ENCODE assay signal across 11 cellular contexts in genomic region chr1:154453577-154454352, GRCh38. TPM values are rescaled to one million over a fixed set of nuclear protein-coding genes. Genes with fewer than 3 reads are reported as not detected.
DNase-seq lines count a peak whose midpoint lies in the region; ATAC-seq, FAIRE-seq and TF ChIP-seq lines count a peak whose summit lies in the region.
"Had no signal": no experiment of that assay in that cellular context is flagged by ENCODE, and none has a peak within 500 bp of the region (broad histone marks: within the 10 kb centered on the region; RNA-seq: fewer than 3 reads in every experiment).

No MANE protein-coding gene starts in this region.

- H3K4me1 ChIP-seq in H1 (replicated peaks in 1 of 4; ENCODE audit: control insufficient read depth in 3 of 4, insufficient read depth in 4 of 4, low read length in 3 of 4) (no peaks in the 10 kb centered on the region), neuronal stem cell (ENCODE audit: control insufficient read depth in 2 of 2, insufficient read depth in 1 of 2, low read depth in 1 of 2, low read length in 2 of 2) (peaks cover 0 to 4% of the 10 kb centered on the region in 2 donors)

- CTCF ChIA-PET in H1 (lab: Charles Lee; ENCODE audit: partially characterized antibody), result interaction anchor here (0.7 to 1.6 kb wide), 8 partner anchors 10 to 148 kb away, joined by 3 to 5 read pairs (median 4); no protein-coding TSS in a partner anchor

- H2AFZ ChIP-seq in H1 (ENCODE audit: low read length) (0 out of 2 replicates have a peak overlapping the region, but pooled peaks have one; percentile 10), neuronal stem cell (ENCODE audit: low read length) (peak overlapping the region; percentile 25)

- no peaks in the 10 kb centered on the region for H3K9me3 Mint-ChIP-seq in nephron progenitor cell

- H4K8ac ChIP-seq in H1 (ENCODE audit: extremely low read depth, insufficient read depth, low read length), result no peak overlapping the region
- no peak overlapping the region for H4K8ac ChIP-seq in neuronal stem cell (ENCODE audit: low read depth, low read length)

- no peak overlapping the region for H3K23ac ChIP-seq in H1 (ENCODE audit: insufficient read length)
- H3K23ac ChIP-seq in neuronal stem cell (ENCODE audit: low read depth, low read length, poor library complexity), result no peak overlapping the region

- H3K9me3 ChIP-seq in H1 (ENCODE audit: insufficient read depth in 2 of 2, low read depth in 1 of 2, low read length in 1 of 2), result no peaks in the 10 kb centered on the region
- H3K9me3 ChIP-seq in neuronal stem cell (replicated peaks in 1 of 2; ENCODE audit: control insufficient read depth in 2 of 2, insufficient read depth in 1 of 2, low read depth in 1 of 2, low read length in 2 of 2), result peaks cover 0 to 4% of the 10 kb centered on the region in 2 donors

- DNase-seq in Daoy (ENCODE audit: low read depth), result peak; percentile 66
- DNase-seq in NB4 (ENCODE audit: low read depth), result peak; percentile 73
- DNase-seq in H1 (ENCODE audit: low read depth in 1 of 2, low spot score in 2 of 2), result no peak
- no peak for DNase-seq in neuronal stem cell (ENCODE audit: low spot score)
- DNase-seq in nephron progenitor cell, result no peak
- no peak for DNase-seq in HK-2 (ENCODE audit: unreplicated experiment)
- DNase-seq: mesendoderm, NCI-H146, WERI-Rb-1 had no signal

- H3K4me3 Mint-ChIP-seq in nephron progenitor cell, result no peak overlapping the region

- H3K14ac ChIP-seq in H1 (ENCODE audit: insufficient read length) (no peak overlapping the region), neuronal stem cell (ENCODE audit: low read length) (no peak overlapping the region)

- no peaks in the 10 kb centered on the region for H3K79me2 ChIP-seq in H1 (ENCODE audit: control insufficient read depth in 1 of 2, insufficient read depth in 2 of 2, low read length in 2 of 2)

- no peak overlapping the region for H4K91ac ChIP-seq in H1 (replicated peaks; ENCODE audit: insufficient read length, low read length)
- no peak overlapping the region for H4K91ac ChIP-seq in neuronal stem cell (ENCODE audit: low read depth, low read length, poor library complexity)

- POLR2A ChIA-PET in H1 (lab: Charles Lee; ENCODE audit: partially characterized antibody), result no interaction called here

- H3K79me1 ChIP-seq in H1 (ENCODE audit: low read depth, low read length), result no peaks in the 10 kb centered on the region
- no peaks in the 10 kb centered on the region for H3K79me1 ChIP-seq in neuronal stem cell (ENCODE audit: low read depth, low read length)

- peaks cover 12% of the 10 kb centered on the region for H3K4me1 Mint-ChIP-seq in nephron progenitor cell

- H2BK15ac ChIP-seq in H1 (ENCODE audit: low read length), result no peak overlapping the region
- H2BK15ac ChIP-seq in neuronal stem cell (ENCODE audit: low read length), result no peak overlapping the region

- H4K20me1 ChIP-seq in H1 (replicated peaks in 1 of 2; ENCODE audit: control insufficient read depth in 1 of 2, insufficient read depth in 2 of 2, low read length in 2 of 2), result no peaks in the 10 kb centered on the region

- H2BK120ac ChIP-seq in H1 (replicated peaks; ENCODE audit: low read depth, low read length), result no peak overlapping the region
- H2BK120ac ChIP-seq in neuronal stem cell (ENCODE audit: low read depth, low read length), result no peak overlapping the region

- no peak overlapping the region for H2BK20ac ChIP-seq in H1 (ENCODE audit: low read length)

- no peaks in the 10 kb centered on the region for H3K36me3 Mint-ChIP-seq in nephron progenitor cell (ENCODE audit: low read depth)

- no peak for FAIRE-seq in H1 (lab: Jason Lieb, UNC)

- no peak for TF ChIP-seq POLR2A in NB4 (IDR thresholded peaks at IDR 0.05; ENCODE audit: extremely low read depth, insufficient read length)
- no peak for TF ChIP-seq POLR2A in H1 (IDR thresholded peaks at IDR 0.05; ENCODE audit: control extremely low read depth in 1 of 2, low read depth in 2 of 2, low read length in 2 of 2)

- H3K23me2 ChIP-seq in H1 (ENCODE audit: low read depth, low read length), result no peaks in the 10 kb centered on the region

- peaks cover 19% of the 10 kb centered on the region for H3K27me3 Mint-ChIP-seq in nephron progenitor cell (ENCODE audit: low read depth, poor library complexity)

- H4K5ac ChIP-seq in H1 (ENCODE audit: insufficient read length, low read depth, low read length), result no peak overlapping the region

- no peak overlapping the region for H2AK5ac ChIP-seq in H1 (ENCODE audit: low read depth, low read length)
- H2AK5ac ChIP-seq in neuronal stem cell (ENCODE audit: low read depth, low read length), result no peak overlapping the region

- no peak overlapping the region for H3K4me2 ChIP-seq in H1 (ENCODE audit: insufficient read depth in 1 of 2, low read depth in 2 of 2, low read length in 2 of 2)
- H3K4me2 ChIP-seq in neuronal stem cell (ENCODE audit: insufficient read depth, low read length, poor library complexity, severe bottlenecking), result no peak overlapping the region

- no peak overlapping the region for H3K56ac ChIP-seq in H1 (replicated peaks; ENCODE audit: insufficient read length, low read depth, low read length)

- ATAC-seq in GM19395 (IDR thresholded peaks at IDR 0.05; ENCODE audit: unreplicated experiment) (no peak), HG03039 (IDR thresholded peaks at IDR 0.05; ENCODE audit: unreplicated experiment) (no peak)

- H3K27ac Mint-ChIP-seq in nephron progenitor cell, result no peak overlapping the region

- H3K18ac ChIP-seq in H1 (ENCODE audit: extremely low read depth, low read length) (no peak overlapping the region), neuronal stem cell (ENCODE audit: low read length) (no peak overlapping the region)

- H2BK5ac ChIP-seq in H1 (ENCODE audit: low read depth, low read length) (no peak overlapping the region), neuronal stem cell (ENCODE audit: low read length) (no peak overlapping the region)

- H3K27me3 ChIP-seq in H1 (replicated peaks in 1 of 4; ENCODE audit: control insufficient read depth in 3 of 4, extremely low read depth in 1 of 4, insufficient read depth in 3 of 4, low read length in 3 of 4) (peaks cover 0 to 1% (median 0%) of the 10 kb centered on the region in 4 experiments; a peak in 1 of 7 replicates), neuronal stem cell (ENCODE audit: control insufficient read depth in 3 of 3, insufficient read depth in 3 of 3, low read depth in 1 of 3, low read length in 3 of 3) (no peaks in the 10 kb centered on the region)

- H3K9ac ChIP-seq in H1 (replicated peaks in 1 of 4; ENCODE audit: extremely low read depth in 1 of 4, low read depth in 3 of 4, low read length in 3 of 4) (no peak overlapping the region), neuronal stem cell (ENCODE audit: low read depth, low read length, poor library complexity) (no peak overlapping the region)

- WGBS in H1 (ENCODE audit: extremely low coverage in 1 of 2, insufficient coverage in 1 of 2, insufficient read length in 1 of 2, insufficient replicate concordance in 2 of 2, low coverage in 1 of 2, low lambda C conversion rate in 2 of 2, missing lambda C conversion rate in 1 of 2), 2 experiments, result 87% methylated on average over 5 of the region's 5 CpGs; no CpG with 5 or more reads in 1 of the 2 experiments
- no CpG with 5 or more reads among the region's 5 CpGs for WGBS in neuronal stem cell (ENCODE audit: extremely low coverage in 2 of 2, insufficient read length in 2 of 2, insufficient replicate concordance in 1 of 2), 2 donors

- H2BK12ac ChIP-seq in H1 (ENCODE audit: low read depth, low read length) (no peak overlapping the region), neuronal stem cell (ENCODE audit: low read length) (no peak overlapping the region)

- H3K36me3 ChIP-seq in H1 (ENCODE audit: control insufficient read depth in 2 of 4, insufficient read depth in 4 of 4, low read length in 3 of 4) (no peaks in the 10 kb centered on the region), neuronal stem cell (replicated peaks in 1 of 2; ENCODE audit: control insufficient read depth in 2 of 2, insufficient read depth in 2 of 2, low read length in 2 of 2) (no peaks in the 10 kb centered on the region)
- H3K36me3 ChIP-seq: WERI-Rb-1 had no signal

- no peak overlapping the region for H3K4ac ChIP-seq in H1 (replicated peaks; ENCODE audit: insufficient read length, low read depth, low read length)
- H3K4ac ChIP-seq in neuronal stem cell (ENCODE audit: low read length), result no peak overlapping the region

- no peak overlapping the region for H3K27ac ChIP-seq in H1 (ENCODE audit: low read depth, low read length)
- H3K27ac ChIP-seq in neuronal stem cell (replicated peaks; ENCODE audit: low read length), result no peak overlapping the region
- H3K27ac ChIP-seq: WERI-Rb-1 had no signal

- no peak for TF ChIP-seq CTCF in NB4 (IDR thresholded peaks at IDR 0.05; ENCODE audit: low read depth, low read length)
- TF ChIP-seq CTCF in H1 (IDR thresholded peaks at IDR 0.05; ENCODE audit: control extremely low read depth in 1 of 3, insufficient read depth in 1 of 3, low read depth in 1 of 3, low read length in 3 of 3), result no peak
- no peak for TF ChIP-seq CTCF in nephron progenitor cell (IDR thresholded peaks at IDR 0.05)

- no peak for TF ChIP-seq EP300 in H1 (IDR thresholded peaks at IDR 0.05; ENCODE audit: borderline replicate concordance in 1 of 2, low read depth in 2 of 2, low read length in 2 of 2)

- H3K4me3 ChIP-seq in NB4 (ENCODE audit: low read depth, low read length) (no peak overlapping the region), H1 (ENCODE audit: extremely low read depth in 1 of 4, insufficient read depth in 2 of 4, low read depth in 3 of 4, low read length in 4 of 4) (no peak overlapping the region), neuronal stem cell (ENCODE audit: low read length in 2 of 2) (no peak overlapping the region)

- no peak for TF ChIP-seq RAD21 in H1 (IDR thresholded peaks at IDR 0.05 in 1 of 2, conservative IDR thresholded peaks at IDR 0.05 in 1 of 2; ENCODE audit: low read depth in 2 of 2, low read length in 2 of 2)

RNA-seq across cellular contexts. Expression of gene TDRD10, which starts 48.3 kb away (rescaled TPM):
- total RNA-seq in Daoy (2014; rRNA removed; shearing (Covaris generic)), result not detected in 2 replicates
- total RNA-seq in H1 (2021; fragmentation: NEBNext Ultra II Directional; extraction: Animal tissue kit (Norgen Biotek cat#: 25700)), result 0.15 TPM in 1 of 2 replicates, not detected in the other
- 0.27 and 0.30 TPM in 2 replicates for polyA plus RNA-seq in H1 (2011; rRNA removed)
- 0.25 TPM for polyA plus RNA-seq in H1 (2011; cell fraction: cytosol; rRNA removed)
- 0.67 TPM for polyA plus RNA-seq in H1 (2011; cell fraction: nucleus; rRNA removed)
- polyA plus RNA-seq in H1 (2012, experiment 1 of 2), result 0.13 to 0.41 TPM (median 0.41 TPM) in 3 of 4 replicates, not detected in the other
- polyA plus RNA-seq in H1 (2012, experiment 2 of 2), result 0.08 TPM
- 0.08 TPM for polyA plus RNA-seq in H1 (2013, experiment 1 of 2)
- polyA plus RNA-seq in H1 (2013, experiment 2 of 2), result 0.26 TPM
- 0.17 TPM in 1 of 2 replicates, not detected in the other for polyA minus RNA-seq in H1 (2011; rRNA and poly(A)+ RNA removed)
- polyA minus RNA-seq in H1 (2011; cell fraction: cytosol; rRNA and poly(A)+ RNA removed), result not detected
- not detected for polyA minus RNA-seq in H1 (2011; cell fraction: nucleus; rRNA and poly(A)+ RNA removed)
- not detected for polyA plus RNA-seq in neuronal stem cell (2013, experiment 1 of 2)
- not detected for polyA plus RNA-seq in neuronal stem cell (2013, experiment 2 of 2)

RNA-seq across cellular contexts. Expression of gene SHE, which starts 48.4 kb away (rescaled TPM):
- 0.06 and 0.11 TPM in 2 replicates for total RNA-seq in Daoy (2014; rRNA removed; shearing (Covaris generic))
- total RNA-seq in H1 (2021; fragmentation: NEBNext Ultra II Directional; extraction: Animal tissue kit (Norgen Biotek cat#: 25700)), result 0.29 and 0.45 TPM in 2 replicates
- 0.28 and 0.44 TPM in 2 replicates for polyA plus RNA-seq in H1 (2011; rRNA removed)
- polyA plus RNA-seq in H1 (2011; cell fraction: cytosol; rRNA removed), result 0.35 TPM
- polyA plus RNA-seq in H1 (2011; cell fraction: nucleus; rRNA removed), result 0.34 TPM
- 0.27 to 0.52 TPM (median 0.35 TPM) in 4 replicates for polyA plus RNA-seq in H1 (2012, experiment 1 of 2)
- polyA plus RNA-seq in H1 (2012, experiment 2 of 2), result 0.22 TPM
- polyA plus RNA-seq in H1 (2013, experiment 1 of 2), result 0.39 TPM
- polyA plus RNA-seq in H1 (2013, experiment 2 of 2), result 0.40 TPM
- polyA minus RNA-seq in H1 (2011; rRNA and poly(A)+ RNA removed), result 0.35 and 0.37 TPM in 2 replicates
- 0.15 TPM for polyA minus RNA-seq in H1 (2011; cell fraction: cytosol; rRNA and poly(A)+ RNA removed)
- polyA minus RNA-seq in H1 (2011; cell fraction: nucleus; rRNA and poly(A)+ RNA removed), result 0.40 TPM
- 0.10 TPM for polyA plus RNA-seq in neuronal stem cell (2013, experiment 1 of 2)
- polyA plus RNA-seq in neuronal stem cell (2013, experiment 2 of 2), result 0.03 TPM

RNA-seq across cellular contexts. Expression of gene IL6R, which starts 48.6 kb away (rescaled TPM):
- 0.80 and 6.4 TPM in 2 replicates for total RNA-seq in Daoy (2014; rRNA removed; shearing (Covaris generic))
- total RNA-seq in H1 (2021; fragmentation: NEBNext Ultra II Directional; extraction: Animal tissue kit (Norgen Biotek cat#: 25700)), result 2.6 and 3.0 TPM in 2 replicates
- 2.3 and 3.3 TPM in 2 replicates for polyA plus RNA-seq in H1 (2011; rRNA removed)
- polyA plus RNA-seq in H1 (2011; cell fraction: cytosol; rRNA removed), result 2.9 TPM
- 4.2 TPM for polyA plus RNA-seq in H1 (2011; cell fraction: nucleus; rRNA removed)
- polyA plus RNA-seq in H1 (2012, experiment 1 of 2), result 0.92 to 2.0 TPM (median 1.8 TPM) in 4 replicates
- 0.37 TPM for polyA plus RNA-seq in H1 (2012, experiment 2 of 2)
- 4.6 TPM for polyA plus RNA-seq in H1 (2013, experiment 1 of 2)
- polyA plus RNA-seq in H1 (2013, experiment 2 of 2), result 5.9 TPM
- 3.5 and 3.8 TPM in 2 replicates for polyA minus RNA-seq in H1 (2011; rRNA and poly(A)+ RNA removed)
- polyA minus RNA-seq in H1 (2011; cell fraction: cytosol; rRNA and poly(A)+ RNA removed), result 1.3 TPM
- polyA minus RNA-seq in H1 (2011; cell fraction: nucleus; rRNA and poly(A)+ RNA removed), result 4.1 TPM
- 0.08 TPM for polyA plus RNA-seq in neuronal stem cell (2013, experiment 1 of 2)
- polyA plus RNA-seq in neuronal stem cell (2013, experiment 2 of 2), result 0.10 TPM

Comparison
In these comparisons a context has a peak if more than half of its experiments do, and no peak if none do; other contexts are left out.
1. DNase-seq: peak in Daoy (single experiment) and NB4 (single experiment); none in H1 (0 of 2), neuronal stem cell (single experiment), nephron progenitor cell (single experiment) and HK-2 (single experiment).